Comparison of ENCODE assay signal across 22 cellular contexts in the genomic region with DNA sequence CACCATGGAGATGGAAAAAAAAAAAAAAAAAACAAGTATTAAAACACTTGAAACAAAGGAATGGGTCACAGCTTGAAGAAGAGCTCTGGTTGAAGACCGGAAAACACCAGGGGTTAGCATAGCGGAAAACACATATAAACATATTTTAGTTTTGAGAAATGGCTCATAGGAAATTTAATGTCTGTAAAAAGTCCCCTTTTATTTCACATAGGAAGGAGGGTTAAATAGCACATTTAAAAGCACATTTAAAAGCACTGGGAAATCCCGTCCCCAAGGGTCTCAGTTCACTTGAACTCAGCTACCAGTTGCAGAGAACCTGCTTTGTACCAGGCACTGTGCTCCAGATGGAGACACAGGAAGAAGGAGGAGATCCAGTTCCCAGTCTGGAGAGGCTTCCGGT.
"Had no signal": no experiment of that assay in that cellular context is flagged by ENCODE, and none has a peak within 500 bp of the region (broad histone marks: within the 10 kb centered on the region; RNA-seq: fewer than 3 reads in every experiment).

No MANE protein-coding gene starts in this region.

- H3K36me3 Mint-ChIP-seq: mesothelial cell of epicardium had no signal

- H3K27ac ChIP-seq: coronary artery, epithelial cell of prostate, esophagus squamous epithelium, gastrocnemius medialis, heart right ventricle, left lung, lower lobe of right lung had no signal

- H3K4me1 ChIP-seq: left lung, lower lobe of right lung had no signal

- H3K9me3 ChIP-seq: esophagus squamous epithelium, gastrocnemius medialis, heart right ventricle, left lung, lower lobe of right lung, mucosa of descending colon had no signal

- ATAC-seq: effector memory CD8-positive, alpha-beta T cell; esophagus mucosa; gastrocnemius medialis; heart right ventricle; left cardiac atrium; left lung; left ventricle myocardium superior; lower lobe of right lung; mucosa of descending colon had no signal

- DNase-seq: effector CD8-positive, alpha-beta T cell; effector memory CD8-positive, alpha-beta T cell; endodermal cell; erythroblast; esophagus squamous epithelium; foreskin fibroblast; foreskin melanocyte; gastrocnemius medialis; glutamatergic neuron; head of caudate nucleus; heart right ventricle; hippocampal formation; left cardiac atrium; left lung; left ventricle myocardium superior; lower lobe of right lung; mesenchymal stem cell; mucosa of descending colon had no signal

- H3K4me3 Mint-ChIP-seq: effector memory CD8-positive, alpha-beta T cell; endodermal cell; mesothelial cell of epicardium had no signal

- H3K4me3 ChIP-seq: coronary artery, esophagus squamous epithelium, gastrocnemius medialis, heart right ventricle, left lung, lower lobe of right lung, mucosa of descending colon had no signal

- H3K9me3 Mint-ChIP-seq: endodermal cell, mesothelial cell of epicardium had no signal

- H3K36me3 ChIP-seq: esophagus squamous epithelium, gastrocnemius medialis, heart right ventricle, left lung, lower lobe of right lung had no signal

- H3K27me3 ChIP-seq: esophagus squamous epithelium, gastrocnemius medialis, heart right ventricle, left lung had no signal

- H3K27me3 Mint-ChIP-seq: effector memory CD8-positive, alpha-beta T cell had no signal

- H3K4me1 Mint-ChIP-seq: endodermal cell had no signal

- H3K27ac Mint-ChIP-seq: effector memory CD8-positive, alpha-beta T cell; endodermal cell; mesothelial cell of epicardium had no signal
